Comparison of ENCODE assay signal across 17 cellular contexts in the genomic region with DNA sequence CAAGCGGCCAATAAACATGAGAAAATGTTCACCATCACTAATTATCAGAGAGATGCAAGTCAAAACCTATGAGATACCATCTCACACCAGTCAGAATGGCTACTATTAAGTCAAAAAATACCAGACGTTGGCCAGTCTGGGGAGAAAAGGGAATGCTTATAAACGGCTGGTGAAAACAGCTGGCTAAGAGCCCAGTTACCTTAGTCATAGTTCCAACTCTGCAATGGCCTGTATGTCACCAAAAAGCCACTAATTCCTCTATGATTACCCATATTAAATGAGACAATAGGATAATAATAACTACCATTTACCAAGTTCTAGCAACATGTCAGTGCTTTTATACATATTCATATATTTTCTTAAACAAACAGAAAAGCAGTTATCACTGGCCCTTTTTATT. TPM values are rescaled to one million over a fixed set of nuclear protein-coding genes. Genes with fewer than 3 reads are reported as not detected.
DNase-seq lines count a peak whose midpoint lies in the region; ATAC-seq, FAIRE-seq and TF ChIP-seq lines count a peak whose summit lies in the region.
"Had no signal": no experiment of that assay in that cellular context is flagged by ENCODE, and none has a peak within 500 bp of the region (broad histone marks: within the 10 kb centered on the region; RNA-seq: fewer than 3 reads in every experiment).

No MANE protein-coding gene starts in this region.

- H3K27me3 Mint-ChIP-seq in CD8-positive, alpha-beta memory T cell, result peaks cover 0 to 1% of the 10 kb centered on the region in 2 donors
- H3K27me3 Mint-ChIP-seq in activated CD4-positive, alpha-beta T cell treated with anti-CD3 and anti-CD28 coated beads for 36 hours, result no peaks in the 10 kb centered on the region
- H3K27me3 Mint-ChIP-seq: naive thymus-derived CD4-positive, alpha-beta T cell had no signal

- peaks cover 10 to 56% (median 32%) of the 10 kb centered on the region in 3 donors for H3K36me3 Mint-ChIP-seq in CD8-positive, alpha-beta memory T cell
- peaks cover 8% of the 10 kb centered on the region for H3K36me3 Mint-ChIP-seq in activated CD4-positive, alpha-beta T cell treated with anti-CD3 and anti-CD28 coated beads for 36 hours (ENCODE audit: low read depth)

- H3K4me1 Mint-ChIP-seq in CD8-positive, alpha-beta memory T cell, result peaks cover 0 to 4% (median 0%) of the 10 kb centered on the region in 3 donors
- H3K4me1 Mint-ChIP-seq in activated CD4-positive, alpha-beta T cell treated with anti-CD3 and anti-CD28 coated beads for 36 hours, result no peaks in the 10 kb centered on the region

- H3K9me3 ChIP-seq in adipocyte (ENCODE audit: control insufficient read depth, low read length), result no peaks in the 10 kb centered on the region
- H3K9me3 ChIP-seq in CD8-positive, alpha-beta memory T cell (ENCODE audit: low read length), result no peaks in the 10 kb centered on the region
- H3K9me3 ChIP-seq: esophagus squamous epithelium had no signal

- no peak for ATAC-seq in activated CD4-positive, alpha-beta T cell treated with anti-CD3 and anti-CD28 coated beads for 36 hours
- ATAC-seq: naive thymus-derived CD4-positive, alpha-beta T cell had no signal

- intact Hi-C loops in activated CD4-positive, alpha-beta T cell treated with anti-CD3 and anti-CD28 coated beads for 36 hours (cut with DNase I, micrococcal nuclease), result no loop called here

- H3K9ac ChIP-seq in adipocyte (ENCODE audit: low read length), result no peak overlapping the region
- H3K9ac ChIP-seq: KMS-11 had no signal

- H3K4me1 ChIP-seq in adipocyte (ENCODE audit: control insufficient read depth, insufficient read depth, low read length), result peaks cover 40% of the 10 kb centered on the region
- H3K4me1 ChIP-seq in CD8-positive, alpha-beta memory T cell (ENCODE audit: insufficient read depth, low read length), result no peaks in the 10 kb centered on the region

- POLR2A ChIA-PET in CD8-positive, alpha-beta memory T cell (lab: Charles Lee), result no interaction called here
- POLR2A ChIA-PET in activated CD4-positive, alpha-beta T cell treated with anti-CD3 and anti-CD28 coated beads for 36 hours (lab: Charles Lee), result no interaction called here

- no peaks in the 10 kb centered on the region for H3K9me3 Mint-ChIP-seq in CD8-positive, alpha-beta memory T cell
- no peaks in the 10 kb centered on the region for H3K9me3 Mint-ChIP-seq in activated CD4-positive, alpha-beta T cell treated with anti-CD3 and anti-CD28 coated beads for 36 hours (ENCODE audit: low read depth)
- H3K9me3 Mint-ChIP-seq: activated T-helper 2 cell treated with anti-CD3 and anti-CD28 coated beads, Interferon-gamma antibody, Interleukin-2, Interleukin-4, amounts not matched to agents 10 μg/mL and 5 μg/mL and 100 μg/mL, durations not matched to agents 14 hours and 24 hours and 36 hours; naive thymus-derived CD4-positive, alpha-beta T cell had no signal

- H3K27me3 ChIP-seq in adipocyte (replicated peaks; ENCODE audit: control insufficient read depth, insufficient read depth, low read length), result no peaks in the 10 kb centered on the region
- no peaks in the 10 kb centered on the region for H3K27me3 ChIP-seq in CD8-positive, alpha-beta memory T cell (ENCODE audit: insufficient read depth, low read length, poor library complexity, severe bottlenecking)
- H3K27me3 ChIP-seq: esophagus squamous epithelium had no signal

- H3K27ac ChIP-seq in CD8-positive, alpha-beta memory T cell (ENCODE audit: low read depth, low read length), result no peak overlapping the region
- H3K27ac ChIP-seq: esophagus squamous epithelium, KMS-11 had no signal

- no peak overlapping the region for H3K4me3 Mint-ChIP-seq in CD8-positive, alpha-beta memory T cell
- no peak overlapping the region for H3K4me3 Mint-ChIP-seq in activated CD4-positive, alpha-beta T cell treated with anti-CD3 and anti-CD28 coated beads for 36 hours
- H3K4me3 Mint-ChIP-seq: naive thymus-derived CD4-positive, alpha-beta T cell had no signal

- no peak for FAIRE-seq in H54 (lab: Jason Lieb, UNC)
- FAIRE-seq: keratinocyte had no signal

- DNase-seq in H54 (ENCODE audit: insufficient read length, low spot score), result peak; percentile 48
- DNase-seq in adipocyte (ENCODE audit: low read depth), result peak; percentile 56
- peak; percentile 54 for DNase-seq in fibroblast of peridontal ligament (ENCODE audit: extremely low read depth)
- DNase-seq in stromal cell of bone marrow (ENCODE audit: low read depth), result peak; percentile 37
- DNase-seq in OCI-M1 (lab: John Stamatoyannopoulos, UW), result no peak
- no peak for DNase-seq in CD8-positive, alpha-beta memory T cell
- DNase-seq in NCI-H187 (lab: John Stamatoyannopoulos, UW), result no peak
- no peak for DNase-seq in activated CD4-positive, alpha-beta T cell treated with anti-CD3 and anti-CD28 coated beads for 36 hours
- DNase-seq: caudate nucleus; esophagus squamous epithelium; naive thymus-derived CD4-positive, alpha-beta T cell; NCI-H2029 treated with DMSO at 0.1 percent for 48 hours; T-helper 1 cell had no signal

- no peak overlapping the region for H3K4me3 ChIP-seq in adipocyte (ENCODE audit: low read length)
- no peak overlapping the region for H3K4me3 ChIP-seq in CD8-positive, alpha-beta memory T cell (ENCODE audit: low read length)
- H3K4me3 ChIP-seq: esophagus squamous epithelium, skin epidermis had no signal

- H3K27ac Mint-ChIP-seq in CD8-positive, alpha-beta memory T cell, result no peak overlapping the region
- no peak overlapping the region for H3K27ac Mint-ChIP-seq in activated CD4-positive, alpha-beta T cell treated with anti-CD3 and anti-CD28 coated beads for 36 hours
- H3K27ac Mint-ChIP-seq: activated T-helper 2 cell treated with anti-CD3 and anti-CD28 coated beads, Interferon-gamma antibody, Interleukin-2, Interleukin-4, amounts not matched to agents 10 μg/mL and 5 μg/mL and 100 μg/mL, durations not matched to agents 14 hours and 24 hours and 36 hours; naive thymus-derived CD4-positive, alpha-beta T cell had no signal

- CTCF ChIA-PET in CD8-positive, alpha-beta memory T cell (lab: Charles Lee), result no interaction called here
- CTCF ChIA-PET in activated CD4-positive, alpha-beta T cell treated with anti-CD3 and anti-CD28 coated beads for 36 hours (lab: Charles Lee), result interaction anchor here (0.6 to 2.1 kb wide), 2 partner anchors 9 to 293 kb away, joined by 3 to 7 read pairs; no protein-coding TSS in a partner anchor

- no peak for TF ChIP-seq POLR2A in H54 (IDR thresholded peaks at IDR 0.05; ENCODE audit: low read depth, low read length)

- peaks cover under 1% of the 10 kb centered on the region for H3K36me3 ChIP-seq in adipocyte (ENCODE audit: control insufficient read depth, insufficient read depth, low read length, severe bottlenecking)
- peaks cover 1% of the 10 kb centered on the region for H3K36me3 ChIP-seq in CD8-positive, alpha-beta memory T cell (ENCODE audit: insufficient read depth, low read length)

RNA-seq across cellular contexts. Expression of gene CDRT4, which starts 42.9 kb away (rescaled TPM):
- 1 to 10 TPM; 1.8 to 2.7 TPM for total RNA-seq in CD8-positive, alpha-beta memory T cell
- not detected for polyA plus RNA-seq in CD8-positive, alpha-beta memory T cell
- total RNA-seq in activated CD4-positive, alpha-beta T cell treated with anti-CD3 and anti-CD28 coated beads for 36 hours, result 1 to 10 TPM; 1.9 to 3.6 TPM

RNA-seq across cellular contexts. Expression of gene TVP23C, which starts 52.9 kb away (rescaled TPM):
- total RNA-seq in CD8-positive, alpha-beta memory T cell, result 1 to 10 TPM; 6.9 to 7.6 TPM
- 6.3 TPM for polyA plus RNA-seq in CD8-positive, alpha-beta memory T cell
- 1 to 10 TPM; 3.6 to 6.2 TPM for total RNA-seq in activated CD4-positive, alpha-beta T cell treated with anti-CD3 and anti-CD28 coated beads for 36 hours

Comparison
In these comparisons a context has a peak if more than half of its experiments do, and no peak if none do; other contexts are left out.
1. DNase-seq: peak in H54 (single experiment), adipocyte (single experiment), fibroblast of peridontal ligament (single experiment) and stromal cell of bone marrow (single experiment); none in OCI-M1 (single experiment), CD8-positive, alpha-beta memory T cell (0 of 5), NCI-H187 (0 of 2) and activated CD4-positive, alpha-beta T cell treated with anti-CD3 and anti-CD28 coated beads for 36 hours (single experiment).